In genomic region chr9:89482950-89483349, GRCh38 we compare ENCODE assay signal across 13 cellular contexts. TPM values are rescaled to one million over a fixed set of nuclear protein-coding genes. Genes with fewer than 3 reads are reported as not detected.
DNase-seq lines count a peak whose midpoint lies in the region; ATAC-seq and TF ChIP-seq lines count a peak whose summit lies in the region.
"Had no signal": no experiment of that assay in that cellular context is flagged by ENCODE, and none has a peak within 500 bp of the region (broad histone marks: within the 10 kb centered on the region; RNA-seq: fewer than 3 reads in every experiment).

No MANE protein-coding gene starts in this region.

- POLR2A ChIA-PET in activated CD8-positive, alpha-beta T cell treated with anti-CD3 and anti-CD28 coated beads for 36 hours (lab: Charles Lee), result interaction anchor here (0.7 to 3.0 kb wide), 9 partner anchors 13 to 72 kb away, joined by 3 to 15 read pairs (median 4); no protein-coding TSS in a partner anchor

- peak overlapping the region; percentile 93 for H3K27ac Mint-ChIP-seq in activated CD8-positive, alpha-beta T cell treated with anti-CD3 and anti-CD28 coated beads for 36 hours
- peak overlapping the region; percentile 54 for H3K27ac Mint-ChIP-seq in endodermal cell

- H3K27ac ChIP-seq in endodermal cell (ENCODE audit: low read depth, low read length) (no peak overlapping the region), skeletal muscle tissue (ENCODE audit: low read depth, low read length) (peak overlapping the region; percentile 76)
- H3K27ac ChIP-seq: HL-60, testis had no signal

- no peaks in the 10 kb centered on the region for H3K27me3 Mint-ChIP-seq in activated T-cell treated with anti-CD3 and anti-CD28 coated beads, Interleukin-2, amount 50 U/mL, for 4 hours (ENCODE audit: low read depth)
- peaks cover 3% of the 10 kb centered on the region for H3K27me3 Mint-ChIP-seq in activated CD8-positive, alpha-beta T cell treated with anti-CD3 and anti-CD28 coated beads for 36 hours
- no peaks in the 10 kb centered on the region for H3K27me3 Mint-ChIP-seq in endodermal cell (ENCODE audit: insufficient read depth)

- DNase-seq in activated T-cell treated with anti-CD3 and anti-CD28 coated beads, Interleukin-2, amount 50 U/mL, for 4 hours, result no peak
- DNase-seq in activated T-cell treated with anti-CD3 and anti-CD28 coated beads, Interleukin-2, amount 50 U/mL, for 1 hour, result no peak
- DNase-seq in activated CD8-positive, alpha-beta T cell treated with anti-CD3 and anti-CD28 coated beads for 36 hours, result peak; percentile 1
- DNase-seq in endodermal cell (no peak), NOMO-1 (lab: John Stamatoyannopoulos, UW; ENCODE audit: unreplicated experiment in 2 of 2) (no peak), mucosa of descending colon (no peak)
- DNase-seq: central memory CD4-positive, alpha-beta T cell; NCI-H69; testis had no signal

- CTCF ChIA-PET in activated CD8-positive, alpha-beta T cell treated with anti-CD3 and anti-CD28 coated beads for 36 hours (lab: Charles Lee), result interaction anchor here (1.4 to 6.9 kb wide), 4 partner anchors 9 to 66 kb away, joined by 4 to 44 read pairs (median 10); no protein-coding TSS in a partner anchor

- intact Hi-C loops in activated CD8-positive, alpha-beta T cell treated with anti-CD3 and anti-CD28 coated beads for 36 hours (cut with micrococcal nuclease), result no loop called here
- intact Hi-C loops in mucosa of descending colon (cut with DNase I, micrococcal nuclease), result no loop called here

- H3K4me1 Mint-ChIP-seq in activated T-cell treated with anti-CD3 and anti-CD28 coated beads, Interleukin-2, amount 50 U/mL, for 4 hours (ENCODE audit: low read depth), result peaks cover 93% of the 10 kb centered on the region
- peaks cover 86% of the 10 kb centered on the region for H3K4me1 Mint-ChIP-seq in activated CD8-positive, alpha-beta T cell treated with anti-CD3 and anti-CD28 coated beads for 36 hours (ENCODE audit: low read depth)
- peaks cover 5% of the 10 kb centered on the region for H3K4me1 Mint-ChIP-seq in endodermal cell

- no peaks in the 10 kb centered on the region for H3K36me3 ChIP-seq in endodermal cell (ENCODE audit: control insufficient read depth, insufficient read depth, low read length)
- peaks cover 0 to 6% (median 4%) of the 10 kb centered on the region in 3 donors for H3K36me3 ChIP-seq in skeletal muscle tissue (ENCODE audit: control insufficient read depth in 3 of 3, insufficient read depth in 3 of 3, low read length in 3 of 3)
- no peaks in the 10 kb centered on the region for H3K36me3 ChIP-seq in mucosa of descending colon (ENCODE audit: low read depth)

- H3K27me3 ChIP-seq in endodermal cell (ENCODE audit: control insufficient read depth, insufficient read depth, low read length, poor library complexity, severe bottlenecking) (no peaks in the 10 kb centered on the region), skeletal muscle tissue (ENCODE audit: control insufficient read depth in 3 of 3, insufficient read depth in 3 of 3, low read length in 3 of 3) (no peaks in the 10 kb centered on the region)
- H3K27me3 ChIP-seq: testis had no signal

- H3K4me3 ChIP-seq in endodermal cell (ENCODE audit: low read length) (no peak overlapping the region), skeletal muscle tissue (ENCODE audit: low read length in 3 of 3) (peak overlapping the region; percentile 79 to 93 (median 80)), mucosa of descending colon (no peak overlapping the region)
- H3K4me3 ChIP-seq: testis had no signal

- peak overlapping the region; percentile 92 for H3K4me3 Mint-ChIP-seq in activated T-cell treated with anti-CD3 and anti-CD28 coated beads, Interleukin-2, amount 50 U/mL, for 4 hours
- H3K4me3 Mint-ChIP-seq in activated CD8-positive, alpha-beta T cell treated with anti-CD3 and anti-CD28 coated beads for 36 hours, result peak overlapping the region; percentile 86
- H3K4me3 Mint-ChIP-seq in endodermal cell, result no peak overlapping the region

- no peaks in the 10 kb centered on the region for H3K9me3 ChIP-seq in endodermal cell (ENCODE audit: control insufficient read depth, low read length)
- no peaks in the 10 kb centered on the region for H3K9me3 ChIP-seq in skeletal muscle tissue (ENCODE audit: control insufficient read depth in 3 of 3, low read length in 3 of 3)
- no peaks in the 10 kb centered on the region for H3K9me3 ChIP-seq in mucosa of descending colon
- H3K9me3 ChIP-seq: testis had no signal

- no peak for ATAC-seq in activated T-cell treated with anti-CD3 and anti-CD28 coated beads, Interleukin-2, amount 50 U/mL, for 4 hours
- no peak for ATAC-seq in activated CD8-positive, alpha-beta T cell treated with anti-CD3 and anti-CD28 coated beads for 36 hours
- no peak for ATAC-seq in mucosa of descending colon
- ATAC-seq in GM21737 (IDR thresholded peaks at IDR 0.05; ENCODE audit: unreplicated experiment), result no peak
- ATAC-seq: SK-N-SH treated with all-trans-retinoic acid at 6 μM for 48 hours had no signal

- H3K9ac ChIP-seq in endodermal cell (ENCODE audit: extremely low read depth, low read length, poor library complexity, severe bottlenecking) (no peak overlapping the region), skeletal muscle tissue (ENCODE audit: low read depth in 1 of 3, low read length in 3 of 3) (peak overlapping the region; percentile 71 to 86 (median 79))

- 76 to 88% methylated on average over 7 to 9 of the region's 9 CpGs for WGBS in endodermal cell (ENCODE audit: insufficient coverage in 1 of 2, insufficient read length in 1 of 2), 2 experiments

- H3K9me3 Mint-ChIP-seq in activated T-cell treated with anti-CD3 and anti-CD28 coated beads, Interleukin-2, amount 50 U/mL, for 4 hours, result peaks cover 11% of the 10 kb centered on the region
- H3K9me3 Mint-ChIP-seq in activated CD8-positive, alpha-beta T cell treated with anti-CD3 and anti-CD28 coated beads for 36 hours, result peaks cover 5% of the 10 kb centered on the region
- no peaks in the 10 kb centered on the region for H3K9me3 Mint-ChIP-seq in endodermal cell

- TF ChIP-seq CTCF in activated CD8-positive, alpha-beta T cell treated with anti-CD3 and anti-CD28 coated beads for 36 hours (IDR thresholded peaks at IDR 0.05), result no peak
- TF ChIP-seq CTCF in endodermal cell (conservative IDR thresholded peaks at IDR 0.05) (no peak), mucosa of descending colon (IDR thresholded peaks at IDR 0.05) (no peak)

- H3K4me1 ChIP-seq in endodermal cell (ENCODE audit: control insufficient read depth, insufficient read depth, low read length) (no peaks in the 10 kb centered on the region), skeletal muscle tissue (ENCODE audit: control insufficient read depth in 3 of 3, insufficient read depth in 3 of 3, low read length in 3 of 3) (peaks cover 57 to 62% (median 61%) of the 10 kb centered on the region in 3 donors), mucosa of descending colon (ENCODE audit: low read depth) (peaks cover under 1% of the 10 kb centered on the region)

- H3K36me3 Mint-ChIP-seq in activated T-cell treated with anti-CD3 and anti-CD28 coated beads, Interleukin-2, amount 50 U/mL, for 4 hours (ENCODE audit: insufficient read depth), result peaks cover 34% of the 10 kb centered on the region
- peaks cover 65% of the 10 kb centered on the region for H3K36me3 Mint-ChIP-seq in activated CD8-positive, alpha-beta T cell treated with anti-CD3 and anti-CD28 coated beads for 36 hours (ENCODE audit: low read depth)
- H3K36me3 Mint-ChIP-seq in endodermal cell (ENCODE audit: low read depth), result peaks cover 23% of the 10 kb centered on the region

RNA-seq across cellular contexts. Expression of gene SEMA4D, which starts 15.0 kb away (rescaled TPM):
- 100 to 1,000 TPM; 248 to 348 (median 344) TPM for total RNA-seq in activated T-cell treated with anti-CD3 and anti-CD28 coated beads, Interleukin-2, amount 50 U/mL, for 4 hours
- total RNA-seq in activated CD8-positive, alpha-beta T cell treated with anti-CD3 and anti-CD28 coated beads for 36 hours, result 100 to 1,000 TPM; 290 to 317 TPM
- total RNA-seq in endodermal cell (10 to 100 TPM; 42.8 to 51.0 TPM), skeletal muscle tissue (14.6 TPM), mucosa of descending colon (10 to 100 TPM; 20.9 to 26.9 (median 23.1) TPM)
- polyA plus RNA-seq in endodermal cell (2013, experiment 1 of 2), result 19.7 TPM
- polyA plus RNA-seq in endodermal cell (2013, experiment 2 of 2), result 18.5 TPM

Comparison
In these comparisons a context has a peak if more than half of its experiments do, and no peak if none do; other contexts are left out.
1. H3K4me3 ChIP-seq: peak in skeletal muscle tissue (3 of 3); none in endodermal cell (single experiment) and mucosa of descending colon (single experiment).
2. RNA of gene SEMA4D, which starts 15.0 kb away (total RNA-seq): 248 to 348 TPM in activated T-cell treated with anti-CD3 and anti-CD28 coated beads, Interleukin-2, amount 50 U/mL, for 4 hours and 290 to 317 TPM in activated CD8-positive, alpha-beta T cell treated with anti-CD3 and anti-CD28 coated beads for 36 hours; 42.8 to 51.0 TPM in endodermal cell, 20.9 to 26.9 TPM in mucosa of descending colon and 14.6 TPM in skeletal muscle tissue (single experiment); every median in the first group is over 4 times any median in the second.